In genomic region chr15:82833283-82833682, GRCh38 we compare ENCODE assay signal across 16 cellular contexts. TPM values are rescaled to one million over a fixed set of nuclear protein-coding genes. Genes with fewer than 3 reads are reported as not detected.
DNase-seq lines count a peak whose midpoint lies in the region; ATAC-seq, FAIRE-seq and TF ChIP-seq lines count a peak whose summit lies in the region.
"Had no signal": no experiment of that assay in that cellular context is flagged by ENCODE, and none has a peak within 500 bp of the region (broad histone marks: within the 10 kb centered on the region; RNA-seq: fewer than 3 reads in every experiment).

No MANE protein-coding gene starts in this region.

- peaks cover 25% of the 10 kb centered on the region for H3K36me3 ChIP-seq in SJCRH30
- peaks cover 80% of the 10 kb centered on the region for H3K36me3 ChIP-seq in skeletal muscle satellite cell (ENCODE audit: insufficient read depth, low read length)

- peak overlapping the region; percentile 65 for H3K4me3 Mint-ChIP-seq in activated CD4-positive, alpha-beta T cell treated with anti-CD3 and anti-CD28 coated beads, Interleukin-2, amount 10 ng/mL, durations not matched to agents 24 days and 14 days

- H3K9me3 ChIP-seq in SJCRH30 (replicated peaks) (no peaks in the 10 kb centered on the region), skeletal muscle satellite cell (replicated peaks; ENCODE audit: low read length) (no peaks in the 10 kb centered on the region)
- H3K9me3 ChIP-seq: upper lobe of left lung had no signal

- no peak for ATAC-seq in GM18870 (IDR thresholded peaks at IDR 0.05; ENCODE audit: unreplicated experiment)

- H3K36me3 Mint-ChIP-seq in activated CD4-positive, alpha-beta T cell treated with anti-CD3 and anti-CD28 coated beads, Interleukin-2, amount 10 ng/mL, durations not matched to agents 24 days and 14 days (ENCODE audit: low read depth), result peaks cover 86% of the 10 kb centered on the region

- peaks cover 38% of the 10 kb centered on the region for H3K4me1 Mint-ChIP-seq in activated CD4-positive, alpha-beta T cell treated with anti-CD3 and anti-CD28 coated beads, Interleukin-2, amount 10 ng/mL, durations not matched to agents 24 days and 14 days

- H3K27ac ChIP-seq in SJCRH30 (peak overlapping the region; percentile 80), epithelial cell of prostate (peak overlapping the region; percentile 91), coronary artery (peak overlapping the region in 1 of 2 donors; percentile 1)

- peak overlapping the region; percentile 29 for H3K9ac ChIP-seq in skeletal muscle satellite cell (ENCODE audit: low read depth, low read length)

- H3K4me2 ChIP-seq in skeletal muscle satellite cell (ENCODE audit: low read length), result peak overlapping the region; percentile 63

- peak; percentile 54 for DNase-seq in activated CD4-positive, alpha-beta T cell treated with anti-CD3 and anti-CD28 coated beads, Interleukin-2, amount 10 ng/mL, durations not matched to agents 24 days and 14 days
- no peak for DNase-seq in activated CD4-positive, alpha-beta T cell treated with anti-CD3 and anti-CD28 coated beads for 4 hours
- DNase-seq in SJCRH30 (no peak), epithelial cell of prostate (ENCODE audit: low read depth, low spot score) (no peak), coronary artery (ENCODE audit: low spot score) (no peak), HTR-8/SVneo (ENCODE audit: insufficient read length, low spot score) (no peak)
- DNase-seq: activated CD4-positive, CD25-positive, alpha-beta regulatory T cell; activated effector memory CD4-positive, alpha-beta T cell treated with anti-CD3 and anti-CD28 coated beads, Interleukin-2, amount 50 U/mL, for 16 hours; DMS153; GOT3; naive thymus-derived CD4-positive, alpha-beta T cell; NCI-H1105 treated with DMSO at 0.1 percent for 48 hours; NCI-H524; upper lobe of left lung had no signal

- H3K27me3 Mint-ChIP-seq in activated CD4-positive, alpha-beta T cell treated with anti-CD3 and anti-CD28 coated beads, Interleukin-2, amount 10 ng/mL, durations not matched to agents 24 days and 14 days, result no peaks in the 10 kb centered on the region
- H3K27me3 Mint-ChIP-seq: naive thymus-derived CD4-positive, alpha-beta T cell had no signal

- H3K9me3 Mint-ChIP-seq in activated CD4-positive, alpha-beta T cell treated with anti-CD3 and anti-CD28 coated beads, Interleukin-2, amount 10 ng/mL, durations not matched to agents 24 days and 14 days, result no peaks in the 10 kb centered on the region

- no peak for FAIRE-seq in HTR-8/SVneo (lab: Jason Lieb, UNC)

- intact Hi-C loops in activated CD4-positive, alpha-beta T cell treated with anti-CD3 and anti-CD28 coated beads, Interleukin-2, amount 10 ng/mL, durations not matched to agents 24 days and 14 days (cut with micrococcal nuclease), result loop anchor here (5.0 kb wide), 2 partner anchors 179 to 369 kb away; partner anchors contain the start of gene C15orf40

- H3K27me3 ChIP-seq in SJCRH30 (no peaks in the 10 kb centered on the region), skeletal muscle satellite cell (ENCODE audit: control insufficient read depth, insufficient read depth, low read length) (no peaks in the 10 kb centered on the region)
- H3K27me3 ChIP-seq: upper lobe of left lung had no signal

- peak overlapping the region; percentile 95 for H3K27ac Mint-ChIP-seq in activated CD4-positive, alpha-beta T cell treated with anti-CD3 and anti-CD28 coated beads, Interleukin-2, amount 10 ng/mL, durations not matched to agents 24 days and 14 days

- H3K4me3 ChIP-seq in SJCRH30, result no peak overlapping the region
- H3K4me3 ChIP-seq in skeletal muscle satellite cell (ENCODE audit: low read length), result peak overlapping the region; percentile 20
- H3K4me3 ChIP-seq in coronary artery, result no peak overlapping the region
- H3K4me3 ChIP-seq: upper lobe of left lung had no signal

- TF ChIP-seq CTCF in coronary artery (IDR thresholded peaks at IDR 0.05), result no peak

- H3K4me1 ChIP-seq in SJCRH30 (peaks cover 16% of the 10 kb centered on the region), skeletal muscle satellite cell (ENCODE audit: control insufficient read depth, insufficient read depth, low read length) (peaks cover 23% of the 10 kb centered on the region)

RNA-seq across cellular contexts. Expression of gene WHAMM, which starts 23.9 kb away (rescaled TPM):
- 5.1 and 6.7 TPM in 2 replicates for total RNA-seq in activated CD4-positive, alpha-beta T cell treated with anti-CD3 and anti-CD28 coated beads, Interleukin-2, amount 10 ng/mL, durations not matched to agents 24 days and 14 days
- 3.4 and 5.2 TPM in 2 replicates for total RNA-seq in SJCRH30 (2014; rRNA removed; shearing (Covaris generic))
- total RNA-seq in skeletal muscle satellite cell (2012; rRNA removed), result 3.9 and 4.1 TPM in 2 replicates

RNA-seq across cellular contexts. Expression of gene FSD2, which starts 27.4 kb away (rescaled TPM):
- total RNA-seq in activated CD4-positive, alpha-beta T cell treated with anti-CD3 and anti-CD28 coated beads, Interleukin-2, amount 10 ng/mL, durations not matched to agents 24 days and 14 days, result not detected in 2 replicates
- total RNA-seq in SJCRH30 (2014; rRNA removed; shearing (Covaris generic)), result 0.06 TPM in 1 of 2 replicates, not detected in the other
- total RNA-seq in skeletal muscle satellite cell (2012; rRNA removed), result not detected in 2 replicates
- total RNA-seq: naive thymus-derived CD4-positive, alpha-beta T cell had no signal
